13 cellular contexts compared by ENCODE assay signal in genomic region chr10:31140716-31141115, GRCh38.
DNase-seq lines count a peak whose midpoint lies in the region; ATAC-seq and TF ChIP-seq lines count a peak whose summit lies in the region.
"Had no signal": no experiment of that assay in that cellular context is flagged by ENCODE, and none has a peak within 500 bp of the region (broad histone marks: within the 10 kb centered on the region; RNA-seq: fewer than 3 reads in every experiment).

No MANE protein-coding gene starts in this region.

- H3K79me2 ChIP-seq in DND-41 (ENCODE audit: insufficient read depth, low read length), result peaks cover 45% of the 10 kb centered on the region
- H3K79me2 ChIP-seq in trophoblast cell (ENCODE audit: control insufficient read depth, insufficient read depth, low read length, poor library complexity), result no peaks in the 10 kb centered on the region

- no peak for TF ChIP-seq POLR2A in esophagus muscularis mucosa (IDR thresholded peaks at IDR 0.05; ENCODE audit: low read depth)

- H4K8ac ChIP-seq in trophoblast cell (ENCODE audit: low read depth, low read length), result no peak overlapping the region

- no peak overlapping the region for H3K23ac ChIP-seq in trophoblast cell (ENCODE audit: low read length)

- H2AK5ac ChIP-seq in trophoblast cell (ENCODE audit: low read length), result no peak overlapping the region

- H3K4me3 Mint-ChIP-seq in activated CD8-positive, alpha-beta T cell treated with anti-CD3 and anti-CD28 coated beads, Interleukin-2, amount 10 ng/mL, durations not matched to agents 7 days and 5 days, result no peak overlapping the region
- H3K4me3 Mint-ChIP-seq in activated CD8-positive, alpha-beta T cell treated with anti-CD3 and anti-CD28 coated beads for 36 hours, result no peak overlapping the region
- H3K4me3 Mint-ChIP-seq: CD4-positive, CD25-positive, alpha-beta regulatory T cell; GM23338 had no signal

- H4K12ac ChIP-seq in trophoblast cell (ENCODE audit: low read depth, low read length), result no peak overlapping the region

- H3K79me1 ChIP-seq in trophoblast cell (ENCODE audit: low read length), result no peaks in the 10 kb centered on the region

- no peaks in the 10 kb centered on the region for H3K27me3 ChIP-seq in DND-41 (ENCODE audit: insufficient read depth, low read length, poor library complexity)
- no peaks in the 10 kb centered on the region for H3K27me3 ChIP-seq in esophagus muscularis mucosa
- H3K27me3 ChIP-seq in trophoblast cell (ENCODE audit: insufficient read depth, low read length), result no peaks in the 10 kb centered on the region
- H3K27me3 ChIP-seq: BLaER1 treated with 17β-estradiol and CSF1 and Interleukin-3, amounts not matched to agents 10 nM and 100 nM had no signal

- no peaks in the 10 kb centered on the region for H3K36me3 Mint-ChIP-seq in activated CD8-positive, alpha-beta T cell treated with anti-CD3 and anti-CD28 coated beads, Interleukin-2, amount 10 ng/mL, durations not matched to agents 7 days and 5 days (ENCODE audit: low read depth)
- H3K36me3 Mint-ChIP-seq in activated CD8-positive, alpha-beta T cell treated with anti-CD3 and anti-CD28 coated beads for 36 hours (ENCODE audit: low read depth), result no peaks in the 10 kb centered on the region
- H3K36me3 Mint-ChIP-seq: CD4-positive, CD25-positive, alpha-beta regulatory T cell had no signal

- H3K18ac ChIP-seq in trophoblast cell (ENCODE audit: low read length), result no peak overlapping the region

- 100% methylated on average over 1 of the region's 1 CpG for WGBS in esophagus muscularis mucosa
- WGBS in trophoblast cell (ENCODE audit: extremely low coverage, insufficient coverage, insufficient read length), result no CpG with 5 or more reads among the region's 1 CpG

- H2AFZ ChIP-seq in DND-41 (ENCODE audit: low read depth, low read length) (no peak overlapping the region), trophoblast cell (ENCODE audit: insufficient read depth, low read length, poor library complexity) (no peak overlapping the region)
- H2AFZ ChIP-seq: GM23338 had no signal

- H2BK12ac ChIP-seq in trophoblast cell (ENCODE audit: low read length), result no peak overlapping the region

- H3K4me3 ChIP-seq in DND-41 (ENCODE audit: low read depth in 1 of 2, low read length in 2 of 2) (no peak overlapping the region), esophagus muscularis mucosa (no peak overlapping the region), trophoblast cell (ENCODE audit: low read depth, low read length) (no peak overlapping the region)
- H3K4me3 ChIP-seq: BLaER1 treated with 17β-estradiol and CSF1 and Interleukin-3, amounts not matched to agents 10 nM and 100 nM; GM23338 had no signal

- H3K4ac ChIP-seq in trophoblast cell (ENCODE audit: low read depth, low read length), result no peak overlapping the region

- H3K4me1 ChIP-seq in DND-41 (ENCODE audit: insufficient read depth, low read length) (peaks cover 90% of the 10 kb centered on the region), esophagus muscularis mucosa (peaks cover 0 to 12% (median 6%) of the 10 kb centered on the region in 4 donors), trophoblast cell (ENCODE audit: control insufficient read depth in 1 of 2, insufficient read depth in 2 of 2, low read length in 2 of 2) (peaks cover 2% of the 10 kb centered on the region in 2 experiments)

- no peak overlapping the region for H3K14ac ChIP-seq in trophoblast cell (ENCODE audit: low read length)

- no peak for TF ChIP-seq CTCF in activated CD8-positive, alpha-beta T cell treated with anti-CD3 and anti-CD28 coated beads for 36 hours (IDR thresholded peaks at IDR 0.05)
- TF ChIP-seq CTCF in DND-41 (IDR thresholded peaks at IDR 0.05; ENCODE audit: borderline replicate concordance, extremely low read depth, low read length, poor library complexity, severe bottlenecking) (no peak), esophagus muscularis mucosa (IDR thresholded peaks at IDR 0.05) (no peak)

- ATAC-seq in activated CD8-positive, alpha-beta T cell treated with anti-CD3 and anti-CD28 coated beads, Interleukin-2, amount 10 ng/mL, durations not matched to agents 7 days and 5 days, result no peak
- no peak for ATAC-seq in activated CD8-positive, alpha-beta T cell treated with anti-CD3 and anti-CD28 coated beads for 36 hours
- no peak for ATAC-seq in DND-41 (ENCODE audit: insufficient read depth, low read depth)
- ATAC-seq: GM23338 had no signal

- H3K36me3 ChIP-seq in DND-41 (ENCODE audit: insufficient read depth, low read length) (no peaks in the 10 kb centered on the region), esophagus muscularis mucosa (no peaks in the 10 kb centered on the region), trophoblast cell (ENCODE audit: control insufficient read depth in 1 of 2, insufficient read depth in 2 of 2, low read length in 2 of 2) (no peaks in the 10 kb centered on the region)
- H3K36me3 ChIP-seq: BLaER1 treated with 17β-estradiol and CSF1 and Interleukin-3, amounts not matched to agents 10 nM and 100 nM had no signal

- H3K27me3 Mint-ChIP-seq in activated CD8-positive, alpha-beta T cell treated with anti-CD3 and anti-CD28 coated beads, Interleukin-2, amount 10 ng/mL, durations not matched to agents 7 days and 5 days (ENCODE audit: low read depth), result no peaks in the 10 kb centered on the region
- no peaks in the 10 kb centered on the region for H3K27me3 Mint-ChIP-seq in activated CD8-positive, alpha-beta T cell treated with anti-CD3 and anti-CD28 coated beads for 36 hours
- H3K27me3 Mint-ChIP-seq: CD4-positive, CD25-positive, alpha-beta regulatory T cell had no signal

- no peak for TF ChIP-seq EP300 in esophagus muscularis mucosa (IDR thresholded peaks at IDR 0.05)

- H3K4me2 ChIP-seq in DND-41 (ENCODE audit: insufficient read depth, low read length) (no peak overlapping the region), trophoblast cell (ENCODE audit: low read length) (no peak overlapping the region)
- H3K4me2 ChIP-seq: BLaER1 treated with 17β-estradiol and CSF1 and Interleukin-3, amounts not matched to agents 10 nM and 100 nM; GM23338 had no signal

- H3K27ac ChIP-seq in DND-41 (ENCODE audit: low read length), result peak overlapping the region; percentile 99
- H3K27ac ChIP-seq in esophagus muscularis mucosa (replicated peaks in 1 of 4), result no peak overlapping the region
- H3K27ac ChIP-seq in trophoblast cell (ENCODE audit: low read depth, low read length), result no peak overlapping the region
- H3K27ac ChIP-seq: BLaER1 treated with 17β-estradiol and CSF1 and Interleukin-3, amounts not matched to agents 10 nM and 100 nM had no signal

- peak overlapping the region; percentile 27 for H2BK5ac ChIP-seq in trophoblast cell (ENCODE audit: low read depth, low read length, poor library complexity)

- intact Hi-C loops in activated CD8-positive, alpha-beta T cell treated with anti-CD3 and anti-CD28 coated beads for 36 hours (cut with micrococcal nuclease), result no loop called here
- intact Hi-C loops in esophagus muscularis mucosa (cut with DNase I), result no loop called here

- H3K9me3 Mint-ChIP-seq in activated CD8-positive, alpha-beta T cell treated with anti-CD3 and anti-CD28 coated beads, Interleukin-2, amount 10 ng/mL, durations not matched to agents 7 days and 5 days (ENCODE audit: insufficient read depth), result no peaks in the 10 kb centered on the region
- no peaks in the 10 kb centered on the region for H3K9me3 Mint-ChIP-seq in activated CD8-positive, alpha-beta T cell treated with anti-CD3 and anti-CD28 coated beads for 36 hours
- H3K9me3 Mint-ChIP-seq: GM23338 had no signal

- H3K9me3 ChIP-seq in DND-41 (ENCODE audit: insufficient read depth, low read length, severe bottlenecking) (no peaks in the 10 kb centered on the region), esophagus muscularis mucosa (no peaks in the 10 kb centered on the region), trophoblast cell (ENCODE audit: insufficient read depth, low read depth, low read length) (peaks cover 1% of the 10 kb centered on the region)
- H3K9me3 ChIP-seq: BLaER1 treated with 17β-estradiol and CSF1 and Interleukin-3, amounts not matched to agents 10 nM and 100 nM had no signal

- no peak overlapping the region for H4K91ac ChIP-seq in trophoblast cell (ENCODE audit: low read depth, low read length)

- CTCF ChIA-PET in activated CD8-positive, alpha-beta T cell treated with anti-CD3 and anti-CD28 coated beads, Interleukin-2, amount 10 ng/mL, durations not matched to agents 7 days and 5 days (lab: Charles Lee), result no interaction called here
- CTCF ChIA-PET in activated CD8-positive, alpha-beta T cell treated with anti-CD3 and anti-CD28 coated beads for 36 hours (lab: Charles Lee), result no interaction called here

- H3K27ac Mint-ChIP-seq in activated CD8-positive, alpha-beta T cell treated with anti-CD3 and anti-CD28 coated beads, Interleukin-2, amount 10 ng/mL, durations not matched to agents 7 days and 5 days, result no peak overlapping the region
- H3K27ac Mint-ChIP-seq in activated CD8-positive, alpha-beta T cell treated with anti-CD3 and anti-CD28 coated beads for 36 hours, result no peak overlapping the region
- H3K27ac Mint-ChIP-seq: GM23338 had no signal

- peak overlapping the region; percentile 15; the same call in 1 of the 2 replicates for H3K9ac ChIP-seq in DND-41 (ENCODE audit: low read depth, low read length)
- no peak overlapping the region for H3K9ac ChIP-seq in trophoblast cell (ENCODE audit: low read length)
- H3K9ac ChIP-seq: BLaER1 treated with 17β-estradiol and CSF1 and Interleukin-3, amounts not matched to agents 10 nM and 100 nM had no signal

- H3K4me1 Mint-ChIP-seq in activated CD8-positive, alpha-beta T cell treated with anti-CD3 and anti-CD28 coated beads, Interleukin-2, amount 10 ng/mL, durations not matched to agents 7 days and 5 days (ENCODE audit: low read depth), result peaks cover 22% of the 10 kb centered on the region
- peaks cover 20% of the 10 kb centered on the region for H3K4me1 Mint-ChIP-seq in activated CD8-positive, alpha-beta T cell treated with anti-CD3 and anti-CD28 coated beads for 36 hours (ENCODE audit: low read depth)

- DNase-seq in activated CD8-positive, alpha-beta T cell treated with anti-CD3 and anti-CD28 coated beads, Interleukin-2, amount 10 ng/mL, durations not matched to agents 7 days and 5 days, result peak; percentile 4
- no peak for DNase-seq in activated CD8-positive, alpha-beta T cell treated with anti-CD3 and anti-CD28 coated beads for 36 hours
- peak; percentile 7 for DNase-seq in DND-41
- peak; percentile 55 for DNase-seq in esophagus muscularis mucosa (ENCODE audit: extremely low spot score)
- no peak for DNase-seq in trophoblast cell
- no peak for DNase-seq in AG08395 (ENCODE audit: low spot score)
- no peak for DNase-seq in effector CD4-positive, alpha-beta T cell
- DNase-seq: 8988T; CD4-positive, CD25-positive, alpha-beta regulatory T cell; DMS53; H7 had no signal

- H2BK120ac ChIP-seq in trophoblast cell (ENCODE audit: insufficient read depth, low read length, poor library complexity), result peak overlapping the region; percentile 6

- no peaks in the 10 kb centered on the region for H4K20me1 ChIP-seq in DND-41 (ENCODE audit: insufficient read depth, low read length)
- H4K20me1 ChIP-seq: BLaER1 treated with 17β-estradiol and CSF1 and Interleukin-3, amounts not matched to agents 10 nM and 100 nM had no signal

- POLR2A ChIA-PET in activated CD8-positive, alpha-beta T cell treated with anti-CD3 and anti-CD28 coated beads, Interleukin-2, amount 10 ng/mL, durations not matched to agents 7 days and 5 days (lab: Charles Lee), result no interaction called here
- POLR2A ChIA-PET in activated CD8-positive, alpha-beta T cell treated with anti-CD3 and anti-CD28 coated beads for 36 hours (lab: Charles Lee), result no interaction called here

Comparison
In these comparisons a context has a peak if more than half of its experiments do, and no peak if none do; other contexts are left out.
1. DNase-seq: peak in activated CD8-positive, alpha-beta T cell treated with anti-CD3 and anti-CD28 coated beads, Interleukin-2, amount 10 ng/mL, durations not matched to agents 7 days and 5 days (single experiment), DND-41 (single experiment) and esophagus muscularis mucosa (single experiment); none in activated CD8-positive, alpha-beta T cell treated with anti-CD3 and anti-CD28 coated beads for 36 hours (single experiment), trophoblast cell (0 of 2), AG08395 (single experiment) and effector CD4-positive, alpha-beta T cell (single experiment).